Comparison of ENCODE assay signal across 29 cellular contexts in the genomic region with DNA sequence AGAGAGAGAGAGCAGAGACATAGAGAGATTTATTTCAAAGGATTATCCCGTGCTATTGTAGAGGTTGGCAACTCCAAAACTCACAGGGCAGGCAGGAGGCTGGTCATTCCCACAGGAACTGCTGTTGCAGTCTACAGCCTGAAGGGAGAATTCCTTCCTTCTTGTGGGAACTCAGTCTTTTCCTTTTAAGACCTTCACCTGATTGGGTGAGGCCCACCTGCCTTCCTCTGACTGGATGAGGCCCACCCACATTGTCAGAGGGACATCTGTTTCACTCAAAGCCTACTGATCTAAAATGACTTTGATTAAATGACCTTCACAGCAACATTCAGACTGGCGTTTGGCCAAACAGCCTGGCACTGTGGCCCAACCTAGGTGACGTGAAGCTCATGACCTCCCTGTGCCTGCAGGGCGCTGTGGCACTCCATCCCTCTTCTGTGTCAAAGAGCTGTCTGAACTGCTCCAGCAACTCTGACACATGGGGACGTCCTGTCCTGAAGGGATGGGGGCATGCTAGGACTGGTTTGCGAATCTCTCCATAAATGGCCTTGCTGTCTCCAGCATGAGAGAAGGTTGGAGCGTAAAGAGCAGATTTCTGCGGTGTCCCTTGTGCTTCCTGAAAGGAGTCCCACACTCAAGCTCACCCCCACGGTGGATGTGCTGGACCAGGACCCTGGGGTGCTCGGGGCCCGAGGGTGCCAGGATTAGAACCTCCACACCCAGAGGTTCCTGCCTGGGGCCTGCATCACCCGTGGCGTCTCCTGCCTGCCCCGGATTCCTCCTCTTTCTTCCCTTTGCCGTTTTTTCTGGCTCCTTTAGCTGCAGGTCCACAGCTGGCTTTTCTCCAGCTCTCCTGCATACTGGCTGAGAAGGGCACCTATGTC. TPM values are rescaled to one million over a fixed set of nuclear protein-coding genes. Genes with fewer than 3 reads are reported as not detected.
DNase-seq lines count a peak whose midpoint lies in the region; ATAC-seq, FAIRE-seq and TF ChIP-seq lines count a peak whose summit lies in the region.
"Had no signal": no experiment of that assay in that cellular context is flagged by ENCODE, and none has a peak within 500 bp of the region (broad histone marks: within the 10 kb centered on the region; RNA-seq: fewer than 3 reads in every experiment).

No MANE protein-coding gene starts in this region.

- no peaks in the 10 kb centered on the region for H3K27me3 ChIP-seq in right atrium auricular region
- H3K27me3 ChIP-seq in K562 (ENCODE audit: control insufficient read depth in 2 of 2, insufficient read depth in 2 of 2, low read length in 2 of 2): peaks cover 31 to 84% of the 10 kb centered on the region in 2 experiments
- H3K27me3 ChIP-seq in liver (ENCODE audit: control insufficient read depth in 4 of 4, insufficient read depth in 4 of 4, low read length in 3 of 4): no peaks in the 10 kb centered on the region

- intact Hi-C loops in cardiac septum (cut with DNase I) (no loop called here), K562 (cut with micrococcal nuclease) (loop anchor here (5.0 kb wide), 1 partner anchor 42 kb away; no protein-coding TSS in a partner anchor)

- TF ChIP-seq POLR2A in K562 (conservative IDR thresholded peaks at IDR 0.05): no peak

- CTCF ChIA-PET in K562 (lab: Yijun Ruan, JAX; ENCODE audit: low intra/inter-chr PET ratio): interaction anchor here (0.7 kb wide), 1 partner anchor 528 kb away, joined by 3 read pairs; no protein-coding TSS in a partner anchor

- H3K4me2 ChIP-seq in K562 (ENCODE audit: insufficient read depth, low read length): no peak overlapping the region
- H3K4me2 ChIP-seq: neural progenitor cell had no signal

- ATAC-seq in K562: no peak
- ATAC-seq in GM21447 (IDR thresholded peaks at IDR 0.05; ENCODE audit: unreplicated experiment): no peak
- ATAC-seq: activated CD8-positive, alpha-beta T cell treated with anti-CD3 and anti-CD28 coated beads, Interleukin-2, amount 10 ng/mL, durations not matched to agents 7 days and 5 days; PC-3; psoas muscle; T-cell had no signal

- TF ChIP-seq RAD21 in K562 (CRISPR knock-in tag; conservative IDR thresholded peaks at IDR 0.05 in 1 of 2, IDR thresholded peaks at IDR 0.05 in 1 of 2) (no peak), liver (IDR thresholded peaks at IDR 0.05) (no peak)

- H3K4me3 ChIP-seq in right atrium auricular region: no peak overlapping the region
- H3K4me3 ChIP-seq in K562: no peak overlapping the region
- no peak overlapping the region for H3K4me3 ChIP-seq in liver (ENCODE audit: low read depth in 1 of 3, low read length in 3 of 3)
- H3K4me3 ChIP-seq: lung, neural progenitor cell, psoas muscle had no signal

- POLR2A ChIA-PET in K562 (lab: Yijun Ruan, JAX): interaction anchor here (0.5 kb wide), 1 partner anchor 9 kb away, joined by 5 read pairs; no protein-coding TSS in a partner anchor

- no peak for TF ChIP-seq EP300 in K562 (IDR thresholded peaks at IDR 0.05; ENCODE audit: low read length)

- peaks cover 17% of the 10 kb centered on the region for H4K20me1 ChIP-seq in K562 (replicated peaks; ENCODE audit: control insufficient read depth, insufficient read depth, low read length)

- H3K4me1 ChIP-seq in right atrium auricular region (no peaks in the 10 kb centered on the region), K562 (replicated peaks in 1 of 2; ENCODE audit: control insufficient read depth in 2 of 2, insufficient read depth in 2 of 2, low read length in 2 of 2) (peaks cover 0 to 13% of the 10 kb centered on the region in 2 experiments; a peak in 2 of 5 replicates), liver (ENCODE audit: control insufficient read depth in 4 of 4, insufficient read depth in 4 of 4, low read length in 3 of 4) (peaks cover 17 to 37% (median 29%) of the 10 kb centered on the region in 4 donors)
- H3K4me1 ChIP-seq: neural progenitor cell, psoas muscle had no signal

- no peak for TF ChIP-seq CTCF in right atrium auricular region (IDR thresholded peaks at IDR 0.05)
- TF ChIP-seq CTCF in K562 (IDR thresholded peaks at IDR 0.05 in 2 of 3, conservative IDR thresholded peaks at IDR 0.05 in 1 of 3; ENCODE audit: insufficient read depth in 2 of 3, low read depth in 1 of 3, low read length in 3 of 3): no peak
- no peak for TF ChIP-seq CTCF in liver (IDR thresholded peaks at IDR 0.05; ENCODE audit: low read depth, low read length, missing input control)

- no peaks in the 10 kb centered on the region for H3K79me2 ChIP-seq in K562 (ENCODE audit: control insufficient read depth, insufficient read depth, low read length)

- H3K36me3 ChIP-seq in right atrium auricular region (no peaks in the 10 kb centered on the region), K562 (ENCODE audit: control insufficient read depth, insufficient read depth, low read length) (no peaks in the 10 kb centered on the region), liver (ENCODE audit: control insufficient read depth in 4 of 4, insufficient read depth in 3 of 4, low read depth in 1 of 4, low read length in 3 of 4) (no peaks in the 10 kb centered on the region)
- H3K36me3 ChIP-seq: neural progenitor cell had no signal

- H3K9me3 ChIP-seq in right atrium auricular region (no peaks in the 10 kb centered on the region), K562 (replicated peaks; ENCODE audit: control insufficient read depth, insufficient read depth, low read depth, low read length) (no peaks in the 10 kb centered on the region), liver (ENCODE audit: control insufficient read depth in 4 of 4, low read length in 3 of 4) (no peaks in the 10 kb centered on the region)
- H3K9me3 ChIP-seq: psoas muscle had no signal

- DNase-seq in cardiac septum (ENCODE audit: low spot score) (peak; percentile 72), right atrium auricular region (ENCODE audit: low spot score) (no peak), K562 (ENCODE audit: extremely low read depth in 1 of 4, low spot score in 3 of 4) (no peak), kidney tubule cell (ENCODE audit: low spot score) (no peak), SHP77 (lab: John Stamatoyannopoulos, UW) (no peak)
- DNase-seq: activated CD4-positive, alpha-beta T cell treated with anti-CD3 and anti-CD28 coated beads for 1 hour; activated CD8-positive, alpha-beta T cell treated with anti-CD3 and anti-CD28 coated beads, Interleukin-2, amount 10 ng/mL, durations not matched to agents 7 days and 5 days; activated effector memory CD4-positive, alpha-beta T cell treated with Interleukin-2 at 50 U/mL for 16 hours; activated T-cell treated with anti-CD3 and anti-CD28 coated beads for 4 hours; CD4-positive, CD25-positive, alpha-beta regulatory T cell; DMS 273 treated with DMSO at 0.1 percent for 48 hours; effector CD4-positive, alpha-beta T cell; foreskin melanocyte; hippocampal formation; NCI-H1048; NCI-H2081 treated with DMSO at 0.1 percent for 48 hours; NCI-H446 treated with DMSO at 0.1 percent for 48 hours; PC-3; small intestine; stimulated activated CD4-positive, alpha-beta T cell treated with anti-CD3 and anti-CD28 coated beads, Interleukin-2, amount 100 ng/mL, for 24 hours; T-cell had no signal

- FAIRE-seq in K562 (lab: Jason Lieb, UNC): no peak
- FAIRE-seq: small intestine had no signal

- no peak overlapping the region for H3K9ac ChIP-seq in K562 (ENCODE audit: insufficient read depth in 1 of 2, low read depth in 2 of 2, low read length in 2 of 2)
- H3K9ac ChIP-seq in liver (ENCODE audit: low read depth in 1 of 2, low read length in 2 of 2): no peak overlapping the region
- H3K9ac ChIP-seq: neural progenitor cell had no signal

- WGBS in K562 (ENCODE audit: insufficient coverage, low coverage, missing lambda C conversion rate): 6% methylated on average over 15 of the region's 15 CpGs
- WGBS in liver: 74% methylated on average over 15 of the region's 15 CpGs

- H3K27ac ChIP-seq in right atrium auricular region: no peak overlapping the region
- no peak overlapping the region for H3K27ac ChIP-seq in K562 (ENCODE audit: extremely low read depth, low read depth, low read length)
- no peak overlapping the region for H3K27ac ChIP-seq in liver (ENCODE audit: low read depth in 1 of 2, low read length in 2 of 2)
- H3K27ac ChIP-seq: neural progenitor cell, psoas muscle had no signal

- in situ Hi-C loops in K562 (cut with MboI): no loop called here

- BruUV-seq in K562 (replicated peaks; lab: Mats Ljungman, UMichigan): no TSS peak

- H3K9me1 ChIP-seq in K562 (ENCODE audit: control insufficient read depth, insufficient read depth, low read length): no peaks in the 10 kb centered on the region

- H2AFZ ChIP-seq in K562 (ENCODE audit: low read depth, low read length): no peak overlapping the region
- H2AFZ ChIP-seq: neural progenitor cell had no signal

RNA-seq across cellular contexts. Expression of a gene that starts 20.7 kb away (rescaled TPM):
- total RNA-seq in cardiac septum (not detected), right atrium auricular region (not detected), K562 (2014; rRNA removed) (not detected in 2 replicates), K562 (2014; rRNA removed; fragmentation: Illumina TruSeq; extraction: Trizol) (not detected in 2 replicates), K562 (2015; rRNA removed; fragmentation: Illumina TruSeq; extraction: Trizol) (not detected in 2 replicates), K562 (2021) (not detected in 2 replicates), liver (not detected)
- total RNA-seq in K562 (2011; cell fraction: chromatin; rRNA removed; ENCODE audit: low replicate concordance): not detected in 2 replicates
- not detected in 2 replicates for total RNA-seq in K562 (2011; cell fraction: nucleolus; rRNA removed)
- total RNA-seq in K562 (2011; cell fraction: nucleoplasm; rRNA removed): not detected in 2 replicates
- polyA plus RNA-seq in K562 (2011; rRNA removed) (not detected in 2 replicates), K562 (2014; fragmentation: Illumina TruSeq; extraction: Trizol) (not detected in 2 replicates), K562 (2014; fragmentation: Nextera tagmentation; extraction: Ambion mirVana) (not detected), K562 (2014; rRNA removed) (not detected in 2 replicates), liver (not detected)
- not detected in 2 replicates for polyA plus RNA-seq in K562 (2011; cell fraction: cytosol; rRNA removed)
- polyA plus RNA-seq in K562 (2011; cell fraction: nucleus; rRNA removed): not detected in 2 replicates
- not detected in 2 replicates for polyA plus RNA-seq in K562 (2012)
- not detected in 2 replicates for polyA minus RNA-seq in K562 (2011; rRNA and poly(A)+ RNA removed)
- not detected in 2 replicates for polyA minus RNA-seq in K562 (2011; cell fraction: cytosol; rRNA and poly(A)+ RNA removed)
- not detected in 2 replicates for polyA minus RNA-seq in K562 (2011; cell fraction: nucleus; rRNA and poly(A)+ RNA removed)
- total RNA-seq: activated CD8-positive, alpha-beta T cell treated with anti-CD3 and anti-CD28 coated beads, Interleukin-2, amount 10 ng/mL, durations not matched to agents 7 days and 5 days; CD4-positive, CD25-positive, alpha-beta regulatory T cell; H4; LHCN-M2; lung; PC-3; psoas muscle; T-cell had no signal
- polyA plus RNA-seq: CD4-positive, CD25-positive, alpha-beta regulatory T cell; esophagus; lung; psoas muscle; small intestine had no signal

RNA-seq across cellular contexts. Expression of a gene that starts 28.3 kb away (rescaled TPM):
- total RNA-seq in cardiac septum: not detected
- not detected for total RNA-seq in right atrium auricular region
- not detected in 2 replicates for total RNA-seq in K562 (2011; cell fraction: chromatin; rRNA removed; ENCODE audit: low replicate concordance)
- total RNA-seq in K562 (2011; cell fraction: nucleolus; rRNA removed): not detected in 2 replicates
- total RNA-seq in K562 (2011; cell fraction: nucleoplasm; rRNA removed): not detected in 2 replicates
- total RNA-seq in K562 (2014; rRNA removed): not detected in 2 replicates
- not detected in 2 replicates for total RNA-seq in K562 (2014; rRNA removed; fragmentation: Illumina TruSeq; extraction: Trizol)
- total RNA-seq in K562 (2015; rRNA removed; fragmentation: Illumina TruSeq; extraction: Trizol): not detected in 2 replicates
- not detected in 2 replicates for total RNA-seq in K562 (2021)
- polyA plus RNA-seq in K562 (2011; rRNA removed): not detected in 2 replicates
- not detected in 2 replicates for polyA plus RNA-seq in K562 (2011; cell fraction: cytosol; rRNA removed)
- polyA plus RNA-seq in K562 (2011; cell fraction: nucleus; rRNA removed): not detected in 2 replicates
- polyA plus RNA-seq in K562 (2012): not detected in 2 replicates
- polyA plus RNA-seq in K562 (2014; fragmentation: Illumina TruSeq; extraction: Trizol): not detected in 2 replicates
- polyA plus RNA-seq in K562 (2014; fragmentation: Nextera tagmentation; extraction: Ambion mirVana): not detected
- not detected in 2 replicates for polyA plus RNA-seq in K562 (2014; rRNA removed)
- not detected in 2 replicates for polyA minus RNA-seq in K562 (2011; rRNA and poly(A)+ RNA removed)
- polyA minus RNA-seq in K562 (2011; cell fraction: cytosol; rRNA and poly(A)+ RNA removed): not detected in 2 replicates
- polyA minus RNA-seq in K562 (2011; cell fraction: nucleus; rRNA and poly(A)+ RNA removed): not detected in 2 replicates
- total RNA-seq in liver: not detected
- polyA plus RNA-seq in liver: not detected
- total RNA-seq: activated CD8-positive, alpha-beta T cell treated with anti-CD3 and anti-CD28 coated beads, Interleukin-2, amount 10 ng/mL, durations not matched to agents 7 days and 5 days; CD4-positive, CD25-positive, alpha-beta regulatory T cell; H4; LHCN-M2; lung; PC-3; psoas muscle; T-cell had no signal
- polyA plus RNA-seq: CD4-positive, CD25-positive, alpha-beta regulatory T cell; esophagus; lung; psoas muscle; small intestine had no signal

RNA-seq across cellular contexts. Expression of a gene that starts 42.0 kb away (rescaled TPM):
- not detected for total RNA-seq in cardiac septum
- total RNA-seq in right atrium auricular region: not detected
- total RNA-seq in K562 (2011; cell fraction: chromatin; rRNA removed; ENCODE audit: low replicate concordance): not detected in 2 replicates
- total RNA-seq in K562 (2011; cell fraction: nucleolus; rRNA removed): not detected in 2 replicates
- not detected in 2 replicates for total RNA-seq in K562 (2011; cell fraction: nucleoplasm; rRNA removed)
- not detected in 2 replicates for total RNA-seq in K562 (2014; rRNA removed)
- total RNA-seq in K562 (2014; rRNA removed; fragmentation: Illumina TruSeq; extraction: Trizol): not detected in 2 replicates
- not detected in 2 replicates for total RNA-seq in K562 (2015; rRNA removed; fragmentation: Illumina TruSeq; extraction: Trizol)
- not detected in 2 replicates for total RNA-seq in K562 (2021)
- polyA plus RNA-seq in K562 (2011; rRNA removed): not detected in 2 replicates
- polyA plus RNA-seq in K562 (2011; cell fraction: cytosol; rRNA removed): not detected in 2 replicates
- not detected in 2 replicates for polyA plus RNA-seq in K562 (2011; cell fraction: nucleus; rRNA removed)
- not detected in 2 replicates for polyA plus RNA-seq in K562 (2012)
- polyA plus RNA-seq in K562 (2014; fragmentation: Illumina TruSeq; extraction: Trizol): not detected in 2 replicates
- not detected for polyA plus RNA-seq in K562 (2014; fragmentation: Nextera tagmentation; extraction: Ambion mirVana)
- not detected in 2 replicates for polyA plus RNA-seq in K562 (2014; rRNA removed)
- not detected in 2 replicates for polyA minus RNA-seq in K562 (2011; rRNA and poly(A)+ RNA removed)
- not detected in 2 replicates for polyA minus RNA-seq in K562 (2011; cell fraction: cytosol; rRNA and poly(A)+ RNA removed)
- not detected in 2 replicates for polyA minus RNA-seq in K562 (2011; cell fraction: nucleus; rRNA and poly(A)+ RNA removed)
- not detected for total RNA-seq in liver
- polyA plus RNA-seq in liver: not detected
- total RNA-seq: activated CD8-positive, alpha-beta T cell treated with anti-CD3 and anti-CD28 coated beads, Interleukin-2, amount 10 ng/mL, durations not matched to agents 7 days and 5 days; CD4-positive, CD25-positive, alpha-beta regulatory T cell; H4; LHCN-M2; lung; PC-3; psoas muscle; T-cell had no signal
- polyA plus RNA-seq: CD4-positive, CD25-positive, alpha-beta regulatory T cell; esophagus; lung; psoas muscle; small intestine had no signal

RNA-seq across cellular contexts. Expression of a gene that starts 46.7 kb away (rescaled TPM):
- total RNA-seq in cardiac septum (not detected), right atrium auricular region (not detected), K562 (2014; rRNA removed) (not detected in 2 replicates), K562 (2014; rRNA removed; fragmentation: Illumina TruSeq; extraction: Trizol) (not detected in 2 replicates), K562 (2015; rRNA removed; fragmentation: Illumina TruSeq; extraction: Trizol) (not detected in 2 replicates), K562 (2021) (not detected in 2 replicates), liver (under 1 TPM in 1 of 2 donors, not detected in 1; 0.84 TPM)
- not detected in 2 replicates for total RNA-seq in K562 (2011; cell fraction: chromatin; rRNA removed; ENCODE audit: low replicate concordance)
- not detected in 2 replicates for total RNA-seq in K562 (2011; cell fraction: nucleolus; rRNA removed)
- total RNA-seq in K562 (2011; cell fraction: nucleoplasm; rRNA removed): not detected in 2 replicates
- polyA plus RNA-seq in K562 (2011; rRNA removed) (not detected in 2 replicates), K562 (2014; fragmentation: Illumina TruSeq; extraction: Trizol) (not detected in 2 replicates), K562 (2014; fragmentation: Nextera tagmentation; extraction: Ambion mirVana) (not detected), K562 (2014; rRNA removed) (not detected in 2 replicates), liver (1 to 10 TPM in 1 of 2 donors, not detected in 1; 1.2 TPM)
- not detected in 2 replicates for polyA plus RNA-seq in K562 (2011; cell fraction: cytosol; rRNA removed)
- not detected in 2 replicates for polyA plus RNA-seq in K562 (2011; cell fraction: nucleus; rRNA removed)
- polyA plus RNA-seq in K562 (2012): not detected in 2 replicates
- polyA minus RNA-seq in K562 (2011; rRNA and poly(A)+ RNA removed): not detected in 2 replicates
- polyA minus RNA-seq in K562 (2011; cell fraction: cytosol; rRNA and poly(A)+ RNA removed): not detected in 2 replicates
- polyA minus RNA-seq in K562 (2011; cell fraction: nucleus; rRNA and poly(A)+ RNA removed): not detected in 2 replicates
- total RNA-seq: activated CD8-positive, alpha-beta T cell treated with anti-CD3 and anti-CD28 coated beads, Interleukin-2, amount 10 ng/mL, durations not matched to agents 7 days and 5 days; CD4-positive, CD25-positive, alpha-beta regulatory T cell; H4; LHCN-M2; lung; PC-3; psoas muscle; T-cell had no signal
- polyA plus RNA-seq: CD4-positive, CD25-positive, alpha-beta regulatory T cell; esophagus; lung; psoas muscle; small intestine had no signal

RNA-seq across cellular contexts. Expression of a gene that starts 52.2 kb away (rescaled TPM):
- total RNA-seq in cardiac septum: not detected
- not detected for total RNA-seq in right atrium auricular region
- not detected in 2 replicates for total RNA-seq in K562 (2011; cell fraction: chromatin; rRNA removed; ENCODE audit: low replicate concordance)
- total RNA-seq in K562 (2011; cell fraction: nucleolus; rRNA removed): not detected in 2 replicates
- total RNA-seq in K562 (2011; cell fraction: nucleoplasm; rRNA removed): not detected in 2 replicates
- total RNA-seq in K562 (2014; rRNA removed): not detected in 2 replicates
- not detected in 2 replicates for total RNA-seq in K562 (2014; rRNA removed; fragmentation: Illumina TruSeq; extraction: Trizol)
- total RNA-seq in K562 (2015; rRNA removed; fragmentation: Illumina TruSeq; extraction: Trizol): not detected in 2 replicates
- total RNA-seq in K562 (2021): not detected in 2 replicates
- polyA plus RNA-seq in K562 (2011; rRNA removed): not detected in 2 replicates
- polyA plus RNA-seq in K562 (2011; cell fraction: cytosol; rRNA removed): not detected in 2 replicates
- not detected in 2 replicates for polyA plus RNA-seq in K562 (2011; cell fraction: nucleus; rRNA removed)
- not detected in 2 replicates for polyA plus RNA-seq in K562 (2012)
- polyA plus RNA-seq in K562 (2014; fragmentation: Illumina TruSeq; extraction: Trizol): not detected in 2 replicates
- polyA plus RNA-seq in K562 (2014; fragmentation: Nextera tagmentation; extraction: Ambion mirVana): not detected
- polyA plus RNA-seq in K562 (2014; rRNA removed): not detected in 2 replicates
- polyA minus RNA-seq in K562 (2011; rRNA and poly(A)+ RNA removed): not detected in 2 replicates
- not detected in 2 replicates for polyA minus RNA-seq in K562 (2011; cell fraction: cytosol; rRNA and poly(A)+ RNA removed)
- polyA minus RNA-seq in K562 (2011; cell fraction: nucleus; rRNA and poly(A)+ RNA removed): not detected in 2 replicates
- total RNA-seq in liver: not detected
- under 1 TPM in 1 of 2 donors, not detected in 1; 0.08 TPM for polyA plus RNA-seq in liver
- total RNA-seq: activated CD8-positive, alpha-beta T cell treated with anti-CD3 and anti-CD28 coated beads, Interleukin-2, amount 10 ng/mL, durations not matched to agents 7 days and 5 days; H4; LHCN-M2; lung; PC-3; psoas muscle; T-cell had no signal
- polyA plus RNA-seq: CD4-positive, CD25-positive, alpha-beta regulatory T cell; esophagus; psoas muscle had no signal
